ENCODE assay signal across 16 cellular contexts in the genomic region with DNA sequence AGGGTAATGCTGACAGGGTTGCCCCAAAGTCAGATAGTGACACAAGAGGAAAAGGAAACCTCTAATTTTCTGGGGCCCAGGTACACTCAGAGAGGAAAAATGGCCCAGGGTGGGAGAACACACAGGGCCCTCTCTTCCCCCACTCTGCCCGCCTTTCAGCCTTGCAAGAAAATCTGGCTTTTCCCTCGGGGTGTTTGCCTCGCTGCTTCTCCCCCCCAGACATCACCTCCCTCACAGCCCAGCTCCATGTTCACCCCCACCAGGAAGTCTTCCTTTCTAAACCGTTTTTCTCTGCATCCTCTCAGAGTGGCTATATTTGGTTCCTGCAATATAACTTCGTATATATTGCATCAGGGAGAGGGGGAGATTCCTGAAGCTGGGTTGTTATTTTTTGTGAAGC. TPM values are rescaled to one million over a fixed set of nuclear protein-coding genes. Genes with fewer than 3 reads are reported as not detected.
DNase-seq lines count a peak whose midpoint lies in the region; ATAC-seq, FAIRE-seq and TF ChIP-seq lines count a peak whose summit lies in the region.
"Had no signal": no experiment of that assay in that cellular context is flagged by ENCODE, and none has a peak within 500 bp of the region (broad histone marks: within the 10 kb centered on the region; RNA-seq: fewer than 3 reads in every experiment).

No MANE protein-coding gene starts in this region.

- TF ChIP-seq POLR2A in prostate gland (IDR thresholded peaks at IDR 0.05): no peak

- H3K9me2 ChIP-seq in Loucy (replicated peaks; ENCODE audit: low read depth, low read length): no peaks in the 10 kb centered on the region

- H3K4me1 ChIP-seq in Loucy (ENCODE audit: insufficient read depth, low read length, poor library complexity, severe bottlenecking): peaks cover 19% of the 10 kb centered on the region
- H3K4me1 ChIP-seq in astrocyte (ENCODE audit: insufficient read depth, low read length): no peaks in the 10 kb centered on the region
- H3K4me1 ChIP-seq in endodermal cell (ENCODE audit: control insufficient read depth, insufficient read depth, low read length): peaks cover 10% of the 10 kb centered on the region
- no peaks in the 10 kb centered on the region for H3K4me1 ChIP-seq in prostate gland (replicated peaks)
- H3K4me1 ChIP-seq: A549 had no signal

- no peak for ATAC-seq in omental fat pad (ENCODE audit: low FRiP score)
- ATAC-seq: GM12878 had no signal

- H3K79me2 ChIP-seq in Loucy (ENCODE audit: insufficient read depth, low read length) (no peaks in the 10 kb centered on the region), astrocyte (ENCODE audit: insufficient read depth, low read length) (no peaks in the 10 kb centered on the region)

- H3K27me3 Mint-ChIP-seq in astrocyte (ENCODE audit: low read depth, unreplicated experiment) (peaks cover 12% of the 10 kb centered on the region), endodermal cell (ENCODE audit: insufficient read depth) (peaks cover 96% of the 10 kb centered on the region)
- H3K27me3 Mint-ChIP-seq: CD4-positive, alpha-beta T cell had no signal

- no peaks in the 10 kb centered on the region for H4K20me1 ChIP-seq in Loucy (ENCODE audit: insufficient read depth, low read length, poor library complexity, severe bottlenecking)
- no peaks in the 10 kb centered on the region for H4K20me1 ChIP-seq in astrocyte (ENCODE audit: insufficient read depth, low read length)

- H3K9me3 ChIP-seq in Loucy (ENCODE audit: insufficient read depth, low read depth, low read length): no peaks in the 10 kb centered on the region
- no peaks in the 10 kb centered on the region for H3K9me3 ChIP-seq in astrocyte (ENCODE audit: insufficient read depth, low read depth, low read length)
- H3K9me3 ChIP-seq in endodermal cell (ENCODE audit: control insufficient read depth, low read length): no peaks in the 10 kb centered on the region
- no peaks in the 10 kb centered on the region for H3K9me3 ChIP-seq in prostate gland
- H3K9me3 ChIP-seq: A549 had no signal

- no peak for TF ChIP-seq CTCF in Loucy (conservative IDR thresholded peaks at IDR 0.05; ENCODE audit: low read length)
- TF ChIP-seq CTCF in astrocyte (IDR thresholded peaks at IDR 0.05; ENCODE audit: insufficient read depth, low read depth, low read length): no peak
- no peak for TF ChIP-seq CTCF in endodermal cell (conservative IDR thresholded peaks at IDR 0.05)
- no peak for TF ChIP-seq CTCF in prostate gland (IDR thresholded peaks at IDR 0.05)
- no peak for TF ChIP-seq CTCF in omental fat pad (IDR thresholded peaks at IDR 0.05)

- no peak overlapping the region for H3K9ac ChIP-seq in Loucy (ENCODE audit: low read depth, low read length, poor library complexity, severe bottlenecking)
- no peak overlapping the region for H3K9ac ChIP-seq in astrocyte (ENCODE audit: low read length)
- H3K9ac ChIP-seq in endodermal cell (ENCODE audit: extremely low read depth, low read length, poor library complexity, severe bottlenecking): no peak overlapping the region

- intact Hi-C loops in prostate gland (cut with DNase I): no loop called here

- no peaks in the 10 kb centered on the region for H3K27me3 ChIP-seq in Loucy (ENCODE audit: insufficient read depth, low read length, poor library complexity, severe bottlenecking)
- peaks cover 26% of the 10 kb centered on the region for H3K27me3 ChIP-seq in astrocyte (ENCODE audit: insufficient read depth, low read length)
- H3K27me3 ChIP-seq in endodermal cell (ENCODE audit: control insufficient read depth, insufficient read depth, low read length, poor library complexity, severe bottlenecking): peaks cover 66% of the 10 kb centered on the region
- no peaks in the 10 kb centered on the region for H3K27me3 ChIP-seq in prostate gland (replicated peaks; ENCODE audit: insufficient read depth)

- 60 to 63% methylated on average over 1 to 5 of the region's 5 CpGs for WGBS in endodermal cell (ENCODE audit: insufficient coverage in 1 of 2, insufficient read length in 1 of 2), 2 experiments
- 14% methylated on average over 5 of the region's 5 CpGs for WGBS in prostate gland

- H3K4me2 ChIP-seq in Loucy (ENCODE audit: low read depth, low read length, poor library complexity, severe bottlenecking) (peak overlapping the region; percentile 14), astrocyte (ENCODE audit: low read length) (no peak overlapping the region)
- H3K4me2 ChIP-seq: A549 had no signal

- H3K27ac ChIP-seq in astrocyte (ENCODE audit: low read depth, low read length) (no peak overlapping the region), endodermal cell (ENCODE audit: low read depth, low read length) (no peak overlapping the region), prostate gland (no peak overlapping the region)
- H3K27ac ChIP-seq: A549 had no signal

- no peak overlapping the region for H3K4me3 ChIP-seq in Loucy (ENCODE audit: low read length, poor library complexity, severe bottlenecking)
- no peak overlapping the region for H3K4me3 ChIP-seq in astrocyte (ENCODE audit: insufficient read depth, low read depth, low read length)
- peak overlapping the region; percentile 25 for H3K4me3 ChIP-seq in endodermal cell (ENCODE audit: low read length)
- H3K4me3 ChIP-seq in prostate gland: no peak overlapping the region
- H3K4me3 ChIP-seq: A549, GM12878 had no signal

- H3K4me3 Mint-ChIP-seq in astrocyte (ENCODE audit: unreplicated experiment) (no peak overlapping the region), endodermal cell (peak overlapping the region; percentile 18)
- H3K4me3 Mint-ChIP-seq: CD4-positive, alpha-beta T cell; HFFc6 had no signal

- H3F3A ChIP-seq in Loucy (ENCODE audit: low read depth): no peaks in the 10 kb centered on the region

- DNase-seq in astrocyte (ENCODE audit: low read depth) (no peak), endodermal cell (no peak), D341Med (ENCODE audit: low spot score) (no peak), prostate gland (ENCODE audit: low spot score) (no peak), omental fat pad (ENCODE audit: low spot score) (no peak)
- DNase-seq in stimulated activated CD4-positive, alpha-beta T cell treated with anti-CD3 and anti-CD28 coated beads, Interleukin-15, amount 100 ng/mL, for 24 hours: no peak
- DNase-seq: Calu3; CD4-positive, alpha-beta T cell; HCEC 1CT; HFFc6 had no signal

- no peaks in the 10 kb centered on the region for H3K36me3 ChIP-seq in Loucy (ENCODE audit: insufficient read depth, low read length)
- H3K36me3 ChIP-seq in astrocyte (ENCODE audit: insufficient read depth, low read length): no peaks in the 10 kb centered on the region
- no peaks in the 10 kb centered on the region for H3K36me3 ChIP-seq in endodermal cell (ENCODE audit: control insufficient read depth, insufficient read depth, low read length)
- no peaks in the 10 kb centered on the region for H3K36me3 ChIP-seq in prostate gland

- H2AFZ ChIP-seq in Loucy (ENCODE audit: low read length) (no peak overlapping the region), astrocyte (ENCODE audit: low read depth, low read length) (no peak overlapping the region)

- peaks cover 10% of the 10 kb centered on the region for H3K36me3 Mint-ChIP-seq in astrocyte (ENCODE audit: low read depth, unreplicated experiment)
- H3K36me3 Mint-ChIP-seq in endodermal cell (ENCODE audit: low read depth): peaks cover 22% of the 10 kb centered on the region

- FAIRE-seq in astrocyte (lab: Jason Lieb, UNC): no peak
- FAIRE-seq: A549, GM12878, GM18507, HepG2 had no signal

- H3K27ac Mint-ChIP-seq in astrocyte (ENCODE audit: unreplicated experiment) (peak overlapping the region; percentile 26), endodermal cell (no peak overlapping the region)
- H3K27ac Mint-ChIP-seq: CD4-positive, alpha-beta T cell; HFFc6 had no signal

- H3K9me3 Mint-ChIP-seq in astrocyte (ENCODE audit: unreplicated experiment) (no peaks in the 10 kb centered on the region), endodermal cell (peaks cover 9% of the 10 kb centered on the region)
- H3K9me3 Mint-ChIP-seq: CD4-positive, alpha-beta T cell had no signal

- H3K4me1 Mint-ChIP-seq in astrocyte (ENCODE audit: low read depth, unreplicated experiment) (peaks cover 6% of the 10 kb centered on the region), endodermal cell (peaks cover 19% of the 10 kb centered on the region)

RNA-seq across cellular contexts. Expression of a gene that starts 27.4 kb away (rescaled TPM):
- not detected in 2 replicates for total RNA-seq in astrocyte
- total RNA-seq in endodermal cell: under 1 TPM in 1 of 2 donors, not detected in 1; 0.31 TPM
- 6.1 TPM for polyA plus RNA-seq in endodermal cell (2013, experiment 1 of 2)
- 4.6 TPM for polyA plus RNA-seq in endodermal cell (2013, experiment 2 of 2)
- total RNA-seq in prostate gland: 1 to 10 TPM in 1 of 2 donors, not detected in 1; 2.2 TPM
- total RNA-seq in omental fat pad: not detected
- total RNA-seq: Calu3; CD4-positive, alpha-beta T cell; GM12878; HepG2; HFFc6 had no signal
- polyA plus RNA-seq: BJ, GM12878, HepG2 had no signal

RNA-seq across cellular contexts. Expression of a gene that starts 28.7 kb away (rescaled TPM):
- total RNA-seq in astrocyte: 66.0 and 67.0 TPM in 2 replicates
- total RNA-seq in endodermal cell: 10 to 100 TPM; 51.9 to 65.5 TPM
- polyA plus RNA-seq in endodermal cell (2013, experiment 1 of 2): 39.7 TPM
- polyA plus RNA-seq in endodermal cell (2013, experiment 2 of 2): 33.5 TPM
- total RNA-seq in prostate gland: 10 to 100 TPM; 40.0 to 61.4 TPM
- 10 to 100 TPM; 37.4 to 59.4 (median 47.3) TPM for total RNA-seq in omental fat pad
